In the genomic region with DNA sequence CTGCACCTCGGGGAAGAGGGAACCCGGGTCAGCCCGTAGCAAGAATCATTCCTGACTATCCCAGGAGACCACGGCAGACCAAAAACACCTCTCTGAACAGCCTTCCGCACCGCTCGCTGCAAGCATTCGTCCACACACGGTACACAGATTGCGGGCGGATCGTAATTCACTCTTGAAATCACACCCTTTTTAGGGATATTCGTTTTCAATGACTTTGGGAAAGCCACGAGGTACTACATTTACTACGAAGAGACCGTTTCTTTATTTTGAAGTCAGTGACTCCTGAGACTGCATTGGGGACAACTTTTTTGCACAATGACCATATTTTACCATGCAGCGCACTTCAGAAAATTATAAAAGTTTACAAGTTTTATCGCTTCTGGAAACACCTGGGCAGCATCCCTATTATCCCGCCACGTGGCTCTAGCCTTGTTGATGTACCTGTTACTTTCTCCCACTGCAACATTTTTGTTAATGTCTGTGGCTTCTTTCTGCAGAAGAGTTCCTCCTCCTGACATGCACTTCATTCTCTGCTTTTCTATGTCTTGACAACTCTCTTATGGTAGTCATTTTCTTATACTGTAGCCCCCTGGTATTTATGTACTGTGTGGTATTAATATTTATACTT, we compare ENCODE assay signal across 8 cellular contexts.
A peak's percentile ranks its signal among the peaks of the same experiment; 100 is the strongest.
DNase-seq lines count a peak whose midpoint lies in the region; ATAC-seq and TF ChIP-seq lines count a peak whose summit lies in the region.

No MANE protein-coding gene starts in this region.

- peaks cover 9% of the 10 kb centered on the region for H3K27me3 ChIP-seq in iPS-18a (ENCODE audit: control insufficient read depth, insufficient read depth, low read length)

- H3K4me1 Mint-ChIP-seq in activated naive CD8-positive, alpha-beta T cell (ENCODE audit: low read depth), result peaks cover 35% of the 10 kb centered on the region
- H3K4me1 Mint-ChIP-seq in stimulated activated memory B cell treated with anti-CD40 and anti-IgM and Interleukin-4, amounts not matched to agents 10 μg/mL and 1 μg/mL and 100 μg/mL, for 72 hours, result peaks cover 23% of the 10 kb centered on the region

- H3K9ac ChIP-seq in iPS-18a (ENCODE audit: low read length), result peak overlapping the region; percentile 93

- no peaks in the 10 kb centered on the region for H3K36me3 ChIP-seq in iPS-18a (ENCODE audit: control insufficient read depth, low read depth, low read length)

- TF ChIP-seq CTCF in HFF-Myc (IDR thresholded peaks at IDR 0.05; ENCODE audit: low read depth, low read length, missing control alignments), result no peak

- ATAC-seq in stimulated activated memory B cell treated with anti-CD40 and anti-IgM and Interleukin-4, amounts not matched to agents 10 μg/mL and 1 μg/mL and 100 μg/mL, for 72 hours, result no peak
- no peak for ATAC-seq in HG02981 (IDR thresholded peaks at IDR 0.05; ENCODE audit: unreplicated experiment)

- peak overlapping the region; percentile 89 for H3K4me3 Mint-ChIP-seq in activated naive CD8-positive, alpha-beta T cell
- peak overlapping the region; percentile 88 for H3K4me3 Mint-ChIP-seq in stimulated activated memory B cell treated with anti-CD40 and anti-IgM and Interleukin-4, amounts not matched to agents 10 μg/mL and 1 μg/mL and 100 μg/mL, for 72 hours

- peak overlapping the region; percentile 97 for H3K27ac Mint-ChIP-seq in activated naive CD8-positive, alpha-beta T cell
- H3K27ac Mint-ChIP-seq in stimulated activated memory B cell treated with anti-CD40 and anti-IgM and Interleukin-4, amounts not matched to agents 10 μg/mL and 1 μg/mL and 100 μg/mL, for 72 hours, result peak overlapping the region; percentile 95

- no peaks in the 10 kb centered on the region for H3K27me3 Mint-ChIP-seq in activated naive CD8-positive, alpha-beta T cell
- peaks cover 5% of the 10 kb centered on the region for H3K27me3 Mint-ChIP-seq in stimulated activated memory B cell treated with anti-CD40 and anti-IgM and Interleukin-4, amounts not matched to agents 10 μg/mL and 1 μg/mL and 100 μg/mL, for 72 hours

- H3K27ac ChIP-seq in iPS-18a (ENCODE audit: low read length), result peak overlapping the region; percentile 80

- H3K9me3 Mint-ChIP-seq in activated naive CD8-positive, alpha-beta T cell (ENCODE audit: low read depth), result no peaks in the 10 kb centered on the region
- H3K9me3 Mint-ChIP-seq in stimulated activated memory B cell treated with anti-CD40 and anti-IgM and Interleukin-4, amounts not matched to agents 10 μg/mL and 1 μg/mL and 100 μg/mL, for 72 hours, result no peaks in the 10 kb centered on the region

- no peaks in the 10 kb centered on the region for H3K36me3 Mint-ChIP-seq in activated naive CD8-positive, alpha-beta T cell
- no peaks in the 10 kb centered on the region for H3K36me3 Mint-ChIP-seq in stimulated activated memory B cell treated with anti-CD40 and anti-IgM and Interleukin-4, amounts not matched to agents 10 μg/mL and 1 μg/mL and 100 μg/mL, for 72 hours

- DNase-seq in COLO668 (lab: John Stamatoyannopoulos, UW; ENCODE audit: unreplicated experiment) (peak; percentile 42), HFF-Myc (ENCODE audit: extremely low read depth, low read depth) (no peak), NCI-H226 (no peak), NOMO-1 treated with dmso at 0.1 percent for 144 hours (lab: John Stamatoyannopoulos, UW; ENCODE audit: unreplicated experiment) (no peak)

- H3K9me3 ChIP-seq in iPS-18a (ENCODE audit: control insufficient read depth, low read depth, low read length), result no peaks in the 10 kb centered on the region

- H3K4me1 ChIP-seq in iPS-18a (ENCODE audit: control insufficient read depth, low read depth, low read length), result peaks cover 26% of the 10 kb centered on the region

- H3K4me3 ChIP-seq in HFF-Myc (replicated peaks; ENCODE audit: low read depth, low read length) (peak overlapping the region; percentile 63), iPS-18a (ENCODE audit: low read length) (peak overlapping the region; percentile 95)
